21 cellular contexts compared by ENCODE assay signal in the genomic region with DNA sequence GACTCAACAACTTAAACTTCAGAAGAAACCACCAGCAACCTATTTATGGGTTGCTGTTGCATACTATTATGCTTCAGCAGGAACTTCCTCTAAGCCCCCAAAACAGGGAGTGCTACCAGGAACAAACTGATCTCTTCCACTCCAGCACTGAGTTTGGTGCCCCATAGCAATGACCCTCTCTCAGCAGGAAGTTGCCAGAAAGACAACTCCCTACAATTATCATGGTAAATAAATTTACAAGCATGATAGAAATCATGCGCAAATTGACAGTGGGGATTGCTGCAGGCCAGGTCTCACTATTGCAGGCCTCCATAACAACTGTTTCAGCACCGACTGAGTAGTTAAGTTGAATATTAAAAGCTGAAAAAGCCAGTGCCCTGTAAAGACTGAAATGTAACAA.
DNase-seq lines count a peak whose midpoint lies in the region; ATAC-seq and TF ChIP-seq lines count a peak whose summit lies in the region.
"Had no signal": no experiment of that assay in that cellular context is flagged by ENCODE, and none has a peak within 500 bp of the region (broad histone marks: within the 10 kb centered on the region; RNA-seq: fewer than 3 reads in every experiment).

No MANE protein-coding gene starts in this region.

- no peaks in the 10 kb centered on the region for H3F3A ChIP-seq in MM.1S (ENCODE audit: insufficient read depth, low read length)

- no peaks in the 10 kb centered on the region for H3K27me3 ChIP-seq in MM.1S (replicated peaks; ENCODE audit: insufficient read depth, low read length)
- H3K27me3 ChIP-seq: BE2C had no signal

- no peaks in the 10 kb centered on the region for H3K9me2 ChIP-seq in MM.1S (replicated peaks; ENCODE audit: insufficient read depth, low read length)

- no peak for ATAC-seq in GM21528 (IDR thresholded peaks at IDR 0.05; ENCODE audit: low FRiP score, unreplicated experiment)
- ATAC-seq: HepG2 had no signal

- no peaks in the 10 kb centered on the region for H3K4me1 ChIP-seq in MM.1S (ENCODE audit: low read length)
- H3K4me1 ChIP-seq: BE2C had no signal

- H3K27ac ChIP-seq in VCaP (peak overlapping the region; percentile 47), MM.1S (ENCODE audit: low read length) (no peak overlapping the region)

- no peak overlapping the region for H3K4me3 ChIP-seq in MM.1S (ENCODE audit: low read length)

- H3K36me3 ChIP-seq in MM.1S (replicated peaks; ENCODE audit: insufficient read depth, low read length) = no peaks in the 10 kb centered on the region
- H3K36me3 ChIP-seq: BE2C had no signal

- TF ChIP-seq CTCF in VCaP (conservative IDR thresholded peaks at IDR 0.05) (no peak), MM.1S (IDR thresholded peaks at IDR 0.05; ENCODE audit: low read length) (no peak)

- no peaks in the 10 kb centered on the region for H4K20me1 ChIP-seq in MM.1S (ENCODE audit: insufficient read depth, low read length)

- H3K79me2 ChIP-seq in MM.1S (ENCODE audit: low read length) = no peaks in the 10 kb centered on the region

- H3K4me2 ChIP-seq in MM.1S (ENCODE audit: low read depth, low read length) = no peak overlapping the region

- no peaks in the 10 kb centered on the region for H3K9me3 ChIP-seq in MM.1S (replicated peaks; ENCODE audit: insufficient read depth, low read length)
- H3K9me3 ChIP-seq: BE2C had no signal

- no peak overlapping the region for H2AFZ ChIP-seq in MM.1S (ENCODE audit: low read length)

- DNase-seq in SIG-M5 treated with dmso at 0.1 percent for 504 hours (lab: John Stamatoyannopoulos, UW; ENCODE audit: unreplicated experiment) = peak; percentile 60
- DNase-seq in SIG-M5 (lab: John Stamatoyannopoulos, UW) = no peak
- peak; percentile 69 for DNase-seq in MV-4-11 (lab: John Stamatoyannopoulos, UW)
- DNase-seq in SHP77 treated with DMSO at 0.1 percent for 48 hours (lab: John Stamatoyannopoulos, UW) = no peak
- DNase-seq in effector CD4-positive, alpha-beta T cell = no peak
- DNase-seq in MM.1S = no peak
- DNase-seq: 8988T; BE2C; CD4-positive, alpha-beta memory T cell; KG1; NCI-H1092 treated with DMSO at 0.1 percent for 48 hours; NCI-H146; NCI-H2029 treated with DMSO at 0.1 percent for 48 hours; NCI-H2171; NCI-H526; OCI-M1; SHP77; T-helper 1 cell had no signal

- H3K9ac ChIP-seq in MM.1S (ENCODE audit: low read length) = no peak overlapping the region

Comparison
In these comparisons a context has a peak if more than half of its experiments do, and no peak if none do; other contexts are left out.
1. DNase-seq: peak in SIG-M5 treated with dmso at 0.1 percent for 504 hours (single experiment) and MV-4-11 (single experiment); none in SIG-M5 (single experiment), SHP77 treated with DMSO at 0.1 percent for 48 hours (single experiment), effector CD4-positive, alpha-beta T cell (single experiment) and MM.1S (single experiment).